ENCODE assay signal across 17 cellular contexts in the genomic region with DNA sequence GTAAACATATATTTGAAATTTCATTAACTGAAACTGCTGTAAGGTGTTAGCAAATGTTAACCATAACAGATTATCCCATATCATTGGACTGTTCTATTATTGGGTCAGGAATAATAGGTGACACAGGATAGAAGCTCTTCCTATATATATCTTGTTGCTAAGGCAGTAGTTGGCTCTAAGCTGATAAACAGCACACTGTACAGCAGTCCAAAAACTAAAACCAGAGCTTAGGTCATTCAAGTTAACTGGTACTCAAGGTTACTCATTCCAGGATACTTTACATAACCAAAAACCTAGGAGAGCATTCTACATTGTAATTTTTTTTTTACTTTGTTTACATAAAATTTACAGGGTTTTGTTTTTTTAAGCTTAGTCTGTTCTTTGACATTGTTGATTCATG. TPM values are rescaled to one million over a fixed set of nuclear protein-coding genes. Genes with fewer than 3 reads are reported as not detected.
A peak's percentile ranks its signal among the peaks of the same experiment; 100 is the strongest.
DNase-seq lines count a peak whose midpoint lies in the region; ATAC-seq, FAIRE-seq and TF ChIP-seq lines count a peak whose summit lies in the region.
"Had no signal": no experiment of that assay in that cellular context is flagged by ENCODE, and none has a peak within 500 bp of the region (broad histone marks: within the 10 kb centered on the region; RNA-seq: fewer than 3 reads in every experiment).

No MANE protein-coding gene starts in this region.

- H4K20me1 ChIP-seq in GM12878 (ENCODE audit: control insufficient read depth, insufficient read depth), result no peaks in the 10 kb centered on the region
- H4K20me1 ChIP-seq: BLaER1 had no signal

- no peak for TF ChIP-seq EP300 in GM12878 (IDR thresholded peaks at IDR 0.05; ENCODE audit: borderline replicate concordance in 1 of 2, control insufficient read depth in 1 of 2, low read depth in 2 of 2, low read length in 2 of 2)

- peak; percentile 54 for ATAC-seq in GM12878

- peaks cover 6% of the 10 kb centered on the region; the same call in 1 of the 2 replicates for H3K4me1 Mint-ChIP-seq in HFFc6 (ENCODE audit: low read depth)

- TF ChIP-seq RAD21 in GM12878 (IDR thresholded peaks at IDR 0.05; ENCODE audit: insufficient read depth, low read depth, low read length), result no peak

- no peaks in the 10 kb centered on the region for H3K27me3 Mint-ChIP-seq in HFFc6 (ENCODE audit: insufficient read depth)
- H3K27me3 Mint-ChIP-seq: activated CD4-positive, alpha-beta memory T cell treated with anti-CD3 and anti-CD28 coated beads for 36 hours had no signal

- in situ Hi-C loops in GM12878 (cut with MboI), result no loop called here

- BruUV-seq in GM12878 (replicated peaks; lab: Mats Ljungman, UMichigan), result no TSS peak

- no peaks in the 10 kb centered on the region for H3K4me1 ChIP-seq in GM12878 (ENCODE audit: control insufficient read depth, insufficient read depth, low read length)
- H3K4me1 ChIP-seq in spleen, result peaks cover 0 to 22% (median 0%) of the 10 kb centered on the region in 6 donors
- H3K4me1 ChIP-seq: BLaER1 had no signal

- H3K27ac ChIP-seq in AG04450 (ENCODE audit: low read depth, low read length), result no peak overlapping the region
- no peak overlapping the region for H3K27ac ChIP-seq in GM12878 (ENCODE audit: control insufficient read depth, insufficient read depth)
- H3K27ac ChIP-seq in spleen, result no peak overlapping the region
- H3K27ac ChIP-seq: BLaER1, neutrophil had no signal

- H3K4me2 ChIP-seq in GM12878 (ENCODE audit: control insufficient read depth, insufficient read depth), result no peak overlapping the region
- H3K4me2 ChIP-seq: BLaER1 had no signal

- H3K36me3 Mint-ChIP-seq in HFFc6 (ENCODE audit: low read depth), result peaks cover 18% of the 10 kb centered on the region; the same call in 1 of the 2 replicates

- H2AFZ ChIP-seq in GM12878 (ENCODE audit: control insufficient read depth, low read depth, low read length), result no peak overlapping the region

- no peaks in the 10 kb centered on the region for H3K79me2 ChIP-seq in GM12878 (ENCODE audit: control insufficient read depth, insufficient read depth, low read length)

- no peak overlapping the region for H3K9ac ChIP-seq in GM12878 (ENCODE audit: control insufficient read depth, insufficient read depth, low read length)
- H3K9ac ChIP-seq: BLaER1 had no signal

- H3K27ac Mint-ChIP-seq in HFFc6, result peak overlapping the region; percentile 36

- TF ChIP-seq POLR2A in GM12878 (IDR thresholded peaks at IDR 0.05; ENCODE audit: low read depth, low read length), result no peak
- no peak for TF ChIP-seq POLR2A in spleen (IDR thresholded peaks at IDR 0.05)

- no peaks in the 10 kb centered on the region for H3K9me3 Mint-ChIP-seq in HFFc6
- H3K9me3 Mint-ChIP-seq: activated CD4-positive, alpha-beta memory T cell treated with anti-CD3 and anti-CD28 coated beads for 36 hours had no signal

- TF ChIP-seq CTCF in AG04450 (IDR thresholded peaks at IDR 0.05; ENCODE audit: low read depth, low read length) (no peak), HFFc6 (IDR thresholded peaks at IDR 0.05) (no peak), GM12878 (IDR thresholded peaks at IDR 0.05 in 2 of 3, conservative IDR thresholded peaks at IDR 0.05 in 1 of 3; ENCODE audit: control insufficient read depth in 2 of 3, extremely low read depth in 1 of 3, insufficient read depth in 1 of 3, low read depth in 3 of 3, low read length in 3 of 3) (no peak), D721Med (IDR thresholded peaks at IDR 0.05; ENCODE audit: insufficient read depth, missing control alignments) (no peak), spleen (IDR thresholded peaks at IDR 0.05 in 8 of 11, conservative IDR thresholded peaks at IDR 0.05 in 3 of 11) (no peak)

- POLR2A ChIA-PET in AG04450 (lab: Yijun Ruan, JAX), result interaction anchor here (1.2 kb wide), 1 partner anchor 9 kb away, joined by 7 read pairs; a partner anchor contains a TSS
- POLR2A ChIA-PET in GM12878 (lab: Charles Lee), result no interaction called here

- H3K4me3 ChIP-seq in AG04450 (ENCODE audit: low read depth, low read length) (no peak overlapping the region), GM12878 (no peak overlapping the region), spleen (no peak overlapping the region)
- H3K4me3 ChIP-seq: BLaER1 had no signal

- DNase-seq in AG04450 (ENCODE audit: low read depth, low spot score), result peak; percentile 8
- DNase-seq in HFFc6, result peak; percentile 26
- DNase-seq in GM12878 (ENCODE audit: low read depth, low spot score), result no peak
- DNase-seq in D721Med (ENCODE audit: insufficient read length, low spot score), result no peak
- no peak for DNase-seq in NAMALWA (ENCODE audit: low spot score)
- no peak for DNase-seq in spleen
- DNase-seq in NCI-H345 (lab: John Stamatoyannopoulos, UW), result no peak
- DNase-seq: activated CD4-positive, alpha-beta memory T cell treated with anti-CD3 and anti-CD28 coated beads for 36 hours; activated naive CD4-positive, alpha-beta T cell; kidney glomerular epithelial cell; stimulated activated CD8-positive, alpha-beta memory T cell treated with anti-CD3 and anti-CD28 coated beads, Interleukin-4, amount 100 ng/mL, for 48 hours had no signal

- SMC1A ChIA-PET in GM12878 (lab: Charles Lee; ENCODE audit: uncharacterized antibody, unreplicated experiment), result interaction anchor here (0.6 to 1.2 kb wide), 4 partner anchors 9 to 63 kb away, joined by 3 to 4 read pairs (median 3); a partner anchor contains a TSS

- intact Hi-C loops in GM12878 (cut with micrococcal nuclease; ENCODE audit: unreplicated experiment) (no loop called here), spleen (cut with DNase I; ENCODE audit: low total_unique reads) (no loop called here)

- FAIRE-seq in GM12878 (lab: Jason Lieb, UNC) (no peak), islet of Langerhans (lab: Jason Lieb, UNC) (peak; percentile 64), D721Med (lab: Jason Lieb, UNC) (no peak)
- FAIRE-seq: frontal cortex, G401.6, RCC 7860 had no signal

- H3K27me3 ChIP-seq in AG04450 (ENCODE audit: control insufficient read depth, insufficient read depth, low read length), result no peaks in the 10 kb centered on the region
- no peaks in the 10 kb centered on the region for H3K27me3 ChIP-seq in GM12878 (replicated peaks in 1 of 2; ENCODE audit: control insufficient read depth in 2 of 2, insufficient read depth in 2 of 2, low read length in 1 of 2)
- H3K27me3 ChIP-seq in spleen (replicated peaks in 1 of 7), result no peaks in the 10 kb centered on the region
- H3K27me3 ChIP-seq: BLaER1, neutrophil had no signal

- RAD21 ChIA-PET in GM12878 (lab: Charles Lee; ENCODE audit: unreplicated experiment), result interaction anchor here (1.4 kb wide), 1 partner anchor 69 kb away, joined by 3 read pairs; a partner anchor contains a TSS

- H3K36me3 ChIP-seq in GM12878 (ENCODE audit: control insufficient read depth in 2 of 2, insufficient read depth in 2 of 2, low read length in 1 of 2), result peaks cover 0 to 4% of the 10 kb centered on the region in 2 experiments; a peak in 2 of 4 replicates
- H3K36me3 ChIP-seq in spleen, result peaks cover 0 to 95% (median 40%) of the 10 kb centered on the region in 6 donors

- CTCF ChIA-PET in AG04450 (lab: Charles Lee) (interaction anchor here (2.0 kb wide), 1 partner anchor 178 kb away, joined by 4 read pairs; no protein-coding TSS in a partner anchor), GM12878 (lab: Yijun Ruan, JAX) (interaction anchor here (1.6 kb wide), 1 partner anchor 9 kb away, joined by 3 read pairs; a partner anchor contains a TSS)

- H3K4me3 Mint-ChIP-seq in HFFc6, result no peak overlapping the region
- H3K4me3 Mint-ChIP-seq: activated CD4-positive, alpha-beta memory T cell treated with anti-CD3 and anti-CD28 coated beads for 36 hours had no signal

- no peaks in the 10 kb centered on the region for H3K9me3 ChIP-seq in AG04450 (ENCODE audit: control insufficient read depth, insufficient read depth, low read length)
- H3K9me3 ChIP-seq in GM12878 (replicated peaks; ENCODE audit: control insufficient read depth, insufficient read depth, low read length), result no peaks in the 10 kb centered on the region
- no peaks in the 10 kb centered on the region for H3K9me3 ChIP-seq in spleen
- H3K9me3 ChIP-seq: BLaER1, neutrophil had no signal

TF ChIP-seq in GM12878, 131 proteins besides CTCF, POLR2A, EP300 and RAD21:
- TF ChIP-seq PAX8 (IDR thresholded peaks at IDR 0.05) (no peak), RFX5 (IDR thresholded peaks at IDR 0.05; ENCODE audit: low read depth, low read length) (no peak)

RNA-seq across cellular contexts. Expression of a gene that starts 8.9 kb away (rescaled TPM):
- polyA plus RNA-seq in AG04450 (2011; rRNA removed) (34.7 and 41.0 TPM in 2 replicates), GM12878 (2011; rRNA removed) (56.7 and 73.4 TPM in 2 replicates), GM12878 (2014; fragmentation: Illumina TruSeq; extraction: Trizol) (22.7 and 37.0 TPM in 2 replicates), GM12878 (2014; fragmentation: Nextera tagmentation; extraction: Ambion mirVana) (10 to 100 TPM; 52.7 to 70.7 TPM), GM12878 (2014; rRNA removed) (45.3 and 47.0 TPM in 2 replicates), GM12878 (2016; fragmentation: Nextera tagmentation; extraction: Ambion mirVana) (100 to 1,000 TPM; 120 to 136 TPM), spleen (10 to 100 TPM; 38.1 to 45.1 (median 42.5) TPM)
- polyA minus RNA-seq in AG04450 (2011; rRNA and poly(A)+ RNA removed), result 10.1 and 10.4 TPM in 2 replicates
- 10 to 100 TPM; 33.1 to 39.2 (median 37.2) TPM for total RNA-seq in HFFc6 (2021; fragmentation: NEBNext Ultra II Directional; extraction: Animal tissue kit (Norgen Biotek cat#: 25700))
- 97.8 and 107 TPM in 2 replicates for total RNA-seq in GM12878 (2013; cell fraction: nucleolus; rRNA removed)
- total RNA-seq in GM12878 (2014; rRNA removed) (45.4 and 45.5 TPM in 2 replicates), GM12878 (2014; rRNA removed; fragmentation: Illumina TruSeq; extraction: Trizol) (25.2 and 29.8 TPM in 2 replicates), GM12878 (2021) (47.5 and 49.9 TPM in 2 replicates), spleen (10 to 100 TPM; 27.6 to 54.0 (median 35.8) TPM)
- 39.0 TPM for polyA plus RNA-seq in GM12878 (2011; ENCODE audit: low read depth)
- 40.6 and 56.3 TPM in 2 replicates for polyA plus RNA-seq in GM12878 (2011; cell fraction: cytosol; rRNA removed)
- polyA plus RNA-seq in GM12878 (2011; cell fraction: nucleus; rRNA removed), result 35.9 and 36.5 TPM in 2 replicates
- 47.8 and 75.5 TPM in 2 replicates for polyA plus RNA-seq in GM12878 (2012)
- 22.4 and 30.3 TPM in 2 replicates for polyA minus RNA-seq in GM12878 (2011; rRNA and poly(A)+ RNA removed)
- 5.8 and 9.5 TPM in 2 replicates for polyA minus RNA-seq in GM12878 (2011; cell fraction: cytosol; rRNA and poly(A)+ RNA removed)
- 20.8 and 25.5 TPM in 2 replicates for polyA minus RNA-seq in GM12878 (2011; cell fraction: nucleus; rRNA and poly(A)+ RNA removed)

Comparison
In these comparisons a context has a peak if more than half of its experiments do, and no peak if none do; other contexts are left out.
1. DNase-seq: peak in AG04450 (single experiment) and HFFc6 (single experiment); none in GM12878 (single experiment), D721Med (single experiment), NAMALWA (single experiment), spleen (single experiment) and NCI-H345 (single experiment).